9 cellular contexts compared by ENCODE assay signal in the genomic region with DNA sequence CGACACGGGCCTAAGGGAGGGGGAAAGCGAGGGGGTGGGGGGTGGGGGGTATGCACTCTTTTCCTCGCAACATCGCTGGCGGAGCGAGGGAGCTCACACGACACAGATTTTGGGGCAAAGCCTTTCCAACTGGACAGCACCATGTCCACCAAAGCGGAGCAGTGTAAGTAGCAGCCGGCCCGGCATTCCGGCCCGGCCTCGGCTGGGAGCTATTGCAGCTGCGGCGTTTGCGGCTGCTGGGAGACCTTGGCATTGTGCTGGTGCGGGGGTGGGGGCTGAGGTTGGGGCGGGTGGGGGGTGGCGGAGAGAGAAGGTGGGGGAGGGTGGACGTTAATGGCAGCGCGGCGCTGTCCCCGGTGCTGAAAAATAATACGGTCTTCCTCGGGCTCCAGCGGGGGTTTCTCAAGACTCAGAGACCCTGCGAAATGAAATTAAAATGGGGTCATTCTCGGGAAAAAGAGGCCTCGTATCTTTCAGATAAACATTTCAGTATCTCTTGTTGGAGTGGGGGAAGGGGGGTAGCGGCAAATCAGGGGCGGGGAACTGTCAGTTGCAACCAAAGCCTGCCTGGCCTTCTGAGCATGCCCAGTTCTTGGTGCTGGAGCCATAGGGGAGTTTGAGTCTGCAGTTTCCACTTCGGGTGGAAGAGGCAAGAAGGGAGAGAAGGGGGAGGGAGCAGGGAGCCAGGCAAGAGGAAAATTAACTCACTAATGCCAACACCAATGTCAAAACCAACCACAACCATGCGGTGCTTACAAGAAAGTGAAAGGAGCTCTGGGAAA. TPM values are rescaled to one million over a fixed set of nuclear protein-coding genes. Genes with fewer than 3 reads are reported as not detected.
DNase-seq lines count a peak whose midpoint lies in the region; ATAC-seq and TF ChIP-seq lines count a peak whose summit lies in the region.
"Had no signal": no experiment of that assay in that cellular context is flagged by ENCODE, and none has a peak within 500 bp of the region (broad histone marks: within the 10 kb centered on the region; RNA-seq: fewer than 3 reads in every experiment).

A gene (plus strand): TSS at position 51 of the 782 bp plus-strand sequence. CDS start 91 bp downstream, at position 142.

- TF ChIP-seq POLR2A in gastroesophageal sphincter (IDR thresholded peaks at IDR 0.05) = no peak

- no peak for ATAC-seq in gastroesophageal sphincter

- no peaks in the 10 kb centered on the region for H3K27me3 ChIP-seq in dorsolateral prefrontal cortex
- peaks cover 56% of the 10 kb centered on the region for H3K27me3 ChIP-seq in gastroesophageal sphincter

- WGBS in gastroesophageal sphincter (ENCODE audit: low coverage in 1 of 2), 2 donors = 1 to 4% methylated on average over 4 to 8 of the region's 35 CpGs

- DNase-seq in ELF-1 (ENCODE audit: low read depth, low spot score) = peak; percentile 37
- DNase-seq in NCI-H2227 treated with DMSO at 0.1 percent for 48 hours (lab: John Stamatoyannopoulos, UW) = peak; percentile 87
- peak; percentile 56 to 89 (median 81) for DNase-seq in dorsolateral prefrontal cortex
- DNase-seq in nephron progenitor cell = peak; percentile 85
- DNase-seq in activated gamma-delta T cell treated with Interleukin-2 at 50 U/mL for 16 hours = no peak
- DNase-seq in NK-92 treated with Interleukin-12 subunit alpha and Interleukin-12 subunit beta, amount 100 ng/mL, for 24 hours (lab: John Stamatoyannopoulos, UW) = no peak
- no peak for DNase-seq in stimulated activated CD4-positive, alpha-beta T cell treated with anti-CD3 and anti-CD28 coated beads, Interleukin-2, amount 100 ng/mL, for 24 hours

- peaks cover 16% of the 10 kb centered on the region for H3K9me3 Mint-ChIP-seq in nephron progenitor cell

- peak within 1 kb of the TSS; percentile 82 for H3K4me3 Mint-ChIP-seq in nephron progenitor cell

- H3K4me1 Mint-ChIP-seq in nephron progenitor cell = peaks cover 13% of the 10 kb centered on the region

- H3K27ac ChIP-seq in dorsolateral prefrontal cortex (peak within 1 kb of the TSS in 55 of 59 donors; percentile 31 to 89 (median 72)), gastroesophageal sphincter (no peak within 1 kb of the TSS)
- H3K27ac ChIP-seq: right lobe of liver had no signal

- no peak for TF ChIP-seq EP300 in gastroesophageal sphincter (IDR thresholded peaks at IDR 0.05)

- H3K27ac Mint-ChIP-seq in nephron progenitor cell = no peak within 1 kb of the TSS

- H3K36me3 Mint-ChIP-seq in nephron progenitor cell (ENCODE audit: low read depth) = no peaks in the 10 kb centered on the region

- peaks cover 0 to 13% (median 0%) of the 10 kb centered on the region in 3 donors for H3K4me1 ChIP-seq in gastroesophageal sphincter
- H3K4me1 ChIP-seq: right lobe of liver had no signal

- intact Hi-C loops in dorsolateral prefrontal cortex (cut with DNase I) = loop anchor here (2.0 to 5.0 kb wide), 2 partner anchors 49 to 98 kb away; a partner anchor contains a TSS

- H3K36me3 ChIP-seq in gastroesophageal sphincter = no peaks in the 10 kb centered on the region
- H3K36me3 ChIP-seq: right lobe of liver had no signal

- peaks cover 0 to 18% (median 0%) of the 10 kb centered on the region in 3 donors for H3K9me3 ChIP-seq in gastroesophageal sphincter

- H3K4me3 ChIP-seq in dorsolateral prefrontal cortex (peak within 1 kb of the TSS; percentile 46 to 82 (median 66)), gastroesophageal sphincter (peak within 1 kb of the TSS in 1 of 2 donors; percentile 15)
- H3K4me3 ChIP-seq: right lobe of liver had no signal

- no peak for TF ChIP-seq CTCF in dorsolateral prefrontal cortex (IDR thresholded peaks at IDR 0.05 in 54 of 56, conservative IDR thresholded peaks at IDR 0.05 in 2 of 56; ENCODE audit: low read depth in 1 of 56, partially characterized antibody in 56 of 56)
- no peak for TF ChIP-seq CTCF in nephron progenitor cell (IDR thresholded peaks at IDR 0.05)
- no peak for TF ChIP-seq CTCF in gastroesophageal sphincter (IDR thresholded peaks at IDR 0.05)

- peaks cover 61% of the 10 kb centered on the region for H3K27me3 Mint-ChIP-seq in nephron progenitor cell (ENCODE audit: low read depth, poor library complexity)

RNA-seq across cellular contexts. Expression of the gene that starts here (rescaled TPM):
- total RNA-seq in dorsolateral prefrontal cortex (10 to 100 TPM; 21.5 to 60.4 (median 45.7) TPM), gastroesophageal sphincter (under 1 TPM in 3 of 4 donors, not detected in 1; 0.13 to 0.16 (median 0.15) TPM)

Comparison
In these comparisons a context has a peak if more than half of its experiments do, and no peak if none do; other contexts are left out.
1. RNA of the gene that starts here (total RNA-seq): 21.5 to 60.4 TPM in dorsolateral prefrontal cortex; 0.13 to 0.16 TPM in gastroesophageal sphincter; every median in the first group is over 10 times any median in the second.
2. DNase-seq: peak in ELF-1 (single experiment), NCI-H2227 treated with DMSO at 0.1 percent for 48 hours (single experiment), dorsolateral prefrontal cortex (10 of 10) and nephron progenitor cell (single experiment); none in activated gamma-delta T cell treated with Interleukin-2 at 50 U/mL for 16 hours (single experiment), NK-92 treated with Interleukin-12 subunit alpha and Interleukin-12 subunit beta, amount 100 ng/mL, for 24 hours (single experiment) and stimulated activated CD4-positive, alpha-beta T cell treated with anti-CD3 and anti-CD28 coated beads, Interleukin-2, amount 100 ng/mL, for 24 hours (0 of 2).
3. H3K27ac ChIP-seq: peak in dorsolateral prefrontal cortex (55 of 59); none in gastroesophageal sphincter (0 of 4).